Comparison of ENCODE assay signal across 9 cellular contexts in genomic region chr15:72271221-72271620, GRCh38. TPM values are rescaled to one million over a fixed set of nuclear protein-coding genes. Genes with fewer than 3 reads are reported as not detected.
DNase-seq lines count a peak whose midpoint lies in the region; ATAC-seq and TF ChIP-seq lines count a peak whose summit lies in the region.
"Had no signal": no experiment of that assay in that cellular context is flagged by ENCODE, and none has a peak within 500 bp of the region (broad histone marks: within the 10 kb centered on the region; RNA-seq: fewer than 3 reads in every experiment).

No MANE protein-coding gene starts in this region.

- TF ChIP-seq RAD21 in IMR-90 (IDR thresholded peaks at IDR 0.05; ENCODE audit: low read length) = no peak

- dilution Hi-C loops in IMR-90 (cut with HindIII; ENCODE audit: low sequenced_read_pairs, unreplicated experiment) = no loop called here

- H3K27ac ChIP-seq in IMR-90 (ENCODE audit: insufficient read depth, low read length) (no peak overlapping the region), breast epithelium (peak overlapping the region in 1 of 2 donors; percentile 92)
- H3K27ac ChIP-seq in naive thymus-derived CD4-positive, alpha-beta T cell (ENCODE audit: low read depth, low read length) = peak overlapping the region; percentile 90

- peaks cover 4% of the 10 kb centered on the region; the same call in 1 of the 2 replicates for H3K36me3 ChIP-seq in BJ (ENCODE audit: control insufficient read depth, insufficient read depth, low read length)
- H3K36me3 ChIP-seq in IMR-90 (ENCODE audit: control insufficient read depth, insufficient read depth, low read length) = peaks cover 9% of the 10 kb centered on the region
- H3K36me3 ChIP-seq in breast epithelium = peaks cover 7% of the 10 kb centered on the region
- H3K36me3 ChIP-seq in naive thymus-derived CD4-positive, alpha-beta T cell (ENCODE audit: control insufficient read depth in 2 of 3, insufficient read depth in 3 of 3, low read length in 3 of 3) = peaks cover 4 to 18% (median 10%) of the 10 kb centered on the region in 3 experiments

- peak overlapping the region; percentile 52 for H3K23ac ChIP-seq in IMR-90 (ENCODE audit: low read depth, low read length)

- H3K27me3 Mint-ChIP-seq in naive thymus-derived CD4-positive, alpha-beta T cell = no peaks in the 10 kb centered on the region

- no peak overlapping the region for H2BK5ac ChIP-seq in IMR-90 (ENCODE audit: low read depth, low read length, poor library complexity, severe bottlenecking)

- H4K5ac ChIP-seq in IMR-90 (ENCODE audit: low read depth, low read length) = no peak overlapping the region

- POLR2A ChIA-PET in BJ (lab: Charles Lee) (no interaction called here), IMR-90 (lab: Charles Lee; ENCODE audit: unreplicated experiment) (no interaction called here)
- POLR2A ChIA-PET in naive thymus-derived CD4-positive, alpha-beta T cell (lab: Charles Lee) = interaction anchor here (1.4 to 1.7 kb wide), 3 partner anchors 40 to 43 kb away, joined by 5 to 9 read pairs (median 6); no protein-coding TSS in a partner anchor

- no peak overlapping the region for H3K56ac ChIP-seq in IMR-90 (ENCODE audit: extremely low read depth, insufficient read depth, low read length)

- peak overlapping the region; percentile 93; the same call in 1 of the 2 replicates for H3K4me2 ChIP-seq in IMR-90 (ENCODE audit: low read depth, low read length)

- no peak for ATAC-seq in IMR-90 (ENCODE audit: low read depth)
- no peak for ATAC-seq in naive thymus-derived CD4-positive, alpha-beta T cell
- ATAC-seq in GM21825 (IDR thresholded peaks at IDR 0.05; ENCODE audit: unreplicated experiment) = no peak

- H3K9ac ChIP-seq in IMR-90 (ENCODE audit: low read depth, low read length) = no peak overlapping the region

- no TSS peak for BruUV-seq in IMR-90 (replicated peaks; lab: Mats Ljungman, UMichigan)

- H3K4me1 ChIP-seq in IMR-90 (ENCODE audit: control insufficient read depth, insufficient read depth, low read length) (no peaks in the 10 kb centered on the region), breast epithelium (peaks cover 0 to 8% of the 10 kb centered on the region in 2 donors)
- peaks cover 18 to 25% of the 10 kb centered on the region in 2 donors for H3K4me1 ChIP-seq in naive thymus-derived CD4-positive, alpha-beta T cell (ENCODE audit: control insufficient read depth in 2 of 2, insufficient read depth in 2 of 2, low read length in 2 of 2)

- H3K9me3 Mint-ChIP-seq in naive thymus-derived CD4-positive, alpha-beta T cell = no peaks in the 10 kb centered on the region

- peaks cover 8 to 17% (median 10%) of the 10 kb centered on the region in 5 donors for H3K36me3 Mint-ChIP-seq in naive thymus-derived CD4-positive, alpha-beta T cell

- H3K79me1 ChIP-seq in IMR-90 (ENCODE audit: low read depth in 1 of 2, low read length in 2 of 2) = peaks cover 25 to 32% of the 10 kb centered on the region in 2 experiments

- H3K27me3 ChIP-seq in BJ (ENCODE audit: control insufficient read depth, insufficient read depth, low read length) (no peaks in the 10 kb centered on the region), IMR-90 (ENCODE audit: control insufficient read depth, insufficient read depth, low read length) (no peaks in the 10 kb centered on the region), breast epithelium (no peaks in the 10 kb centered on the region)
- H3K27me3 ChIP-seq in naive thymus-derived CD4-positive, alpha-beta T cell (ENCODE audit: control insufficient read depth in 2 of 2, insufficient read depth in 2 of 2, low read length in 2 of 2) = no peaks in the 10 kb centered on the region

- CTCF ChIA-PET in BJ (lab: Yijun Ruan, JAX) = interaction anchor here (1.0 kb wide), 1 partner anchor 115 kb away, joined by 3 read pairs; no protein-coding TSS in a partner anchor
- CTCF ChIA-PET in IMR-90 (lab: Yijun Ruan, JAX) = no interaction called here
- CTCF ChIA-PET in naive thymus-derived CD4-positive, alpha-beta T cell (lab: Charles Lee) = no interaction called here

- peak overlapping the region; percentile 77 to 94 (median 89) for H3K4me3 Mint-ChIP-seq in naive thymus-derived CD4-positive, alpha-beta T cell

- TF ChIP-seq POLR2A in IMR-90 (IDR thresholded peaks at IDR 0.05; ENCODE audit: low read depth, low read length) (no peak), breast epithelium (IDR thresholded peaks at IDR 0.05) (no peak)

- H4K20me1 ChIP-seq in IMR-90 (ENCODE audit: insufficient read depth, low read length) = no peaks in the 10 kb centered on the region; the same call in 1 of the 2 replicates

- H3K9me3 ChIP-seq in IMR-90 (ENCODE audit: control insufficient read depth, insufficient read depth, low read length) (no peaks in the 10 kb centered on the region), breast epithelium (no peaks in the 10 kb centered on the region)
- no peaks in the 10 kb centered on the region for H3K9me3 ChIP-seq in naive thymus-derived CD4-positive, alpha-beta T cell (ENCODE audit: control insufficient read depth in 2 of 3, low read length in 3 of 3)

- H2BK20ac ChIP-seq in IMR-90 (ENCODE audit: low read depth, low read length) = no peak overlapping the region

- peak overlapping the region; percentile 32 to 96 (median 86) for H3K27ac Mint-ChIP-seq in naive thymus-derived CD4-positive, alpha-beta T cell

- no peak overlapping the region for H2BK15ac ChIP-seq in IMR-90 (ENCODE audit: low read depth, low read length)

- no peak overlapping the region for H3K14ac ChIP-seq in IMR-90 (replicated peaks; ENCODE audit: low read depth, low read length)

- H2BK120ac ChIP-seq in IMR-90 (ENCODE audit: low read depth, low read length) = no peak overlapping the region

- H3K18ac ChIP-seq in IMR-90 (ENCODE audit: low read depth, low read length) = no peak overlapping the region

- in situ Hi-C loops in IMR-90 (cut with MboI; ENCODE audit: low sequenced_read_pairs) = no loop called here

- intact Hi-C loops in IMR-90 (cut with micrococcal nuclease) (loop anchor here (5.0 kb wide), 1 partner anchor 74 kb away; the partner anchor contains the start of gene GRAMD2A), breast epithelium (cut with DNase I; ENCODE audit: low total_unique reads) (loop anchor here (10.0 kb wide), 1 partner anchor 66 kb away; no protein-coding TSS in a partner anchor)
- intact Hi-C loops in naive thymus-derived CD4-positive, alpha-beta T cell (cut with micrococcal nuclease) = no loop called here

- H3K4me3 ChIP-seq in BJ (ENCODE audit: low read depth, low read length) = peak overlapping the region; percentile 88
- no peak overlapping the region for H3K4me3 ChIP-seq in IMR-90 (ENCODE audit: insufficient read depth, low read depth, low read length)
- peak overlapping the region in 2 of 3 donors; percentile 83 to 93 for H3K4me3 ChIP-seq in breast epithelium
- peak overlapping the region; percentile 71 for H3K4me3 ChIP-seq in naive thymus-derived CD4-positive, alpha-beta T cell (ENCODE audit: low read length)

- DNase-seq in BJ (ENCODE audit: low read depth) (no peak), IMR-90 (no peak), breast epithelium (ENCODE audit: low spot score in 2 of 2) (no peak), HCEC 1CT (no peak), amygdala (lab: John Stamatoyannopoulos, UW) (no peak), NCI-H187 treated with DMSO at 0.1 percent for 48 hours (lab: John Stamatoyannopoulos, UW) (no peak)
- DNase-seq in naive thymus-derived CD4-positive, alpha-beta T cell = no peak
- DNase-seq: left ventricle myocardium superior had no signal

- peaks cover 24 to 53% (median 44%) of the 10 kb centered on the region in 7 donors for H3K4me1 Mint-ChIP-seq in naive thymus-derived CD4-positive, alpha-beta T cell

- H2AFZ ChIP-seq in IMR-90 (replicated peaks; ENCODE audit: low read length, poor library complexity) = no peak overlapping the region

- no peak overlapping the region for H2AK5ac ChIP-seq in IMR-90 (ENCODE audit: low read depth, low read length)

- no CpG with 5 or more reads among the region's 4 CpGs for WGBS in IMR-90 (ENCODE audit: extremely low coverage in 2 of 2, insufficient read length in 1 of 2), 2 experiments

- no peak overlapping the region for H4K8ac ChIP-seq in IMR-90 (ENCODE audit: low read depth in 2 of 2, low read length in 2 of 2)

- no peak overlapping the region for H4K91ac ChIP-seq in IMR-90 (ENCODE audit: insufficient read depth, low read depth, low read length)

- no peak overlapping the region for H2AK9ac ChIP-seq in IMR-90 (replicated peaks; ENCODE audit: low read depth, low read length, poor library complexity)

- H3K4ac ChIP-seq in IMR-90 (ENCODE audit: low read depth, low read length) = no peak overlapping the region

- peaks cover 4% of the 10 kb centered on the region; the same call in 1 of the 2 replicates for H3K9me1 ChIP-seq in IMR-90 (ENCODE audit: insufficient read depth, low read length)

- TF ChIP-seq CTCF in BJ (IDR thresholded peaks at IDR 0.05; ENCODE audit: insufficient read depth, low read depth, low read length) (no peak), IMR-90 (conservative IDR thresholded peaks at IDR 0.05; ENCODE audit: low read depth, low read length) (no peak), breast epithelium (IDR thresholded peaks at IDR 0.05) (no peak)

RNA-seq across cellular contexts. Expression of gene PARP6, which starts 1.1 kb away (rescaled TPM):
- polyA plus RNA-seq in BJ (2011; rRNA removed) = 69.7 and 73.4 TPM in 2 replicates
- 27.0 and 27.8 TPM in 2 replicates for polyA minus RNA-seq in BJ (2011; rRNA and poly(A)+ RNA removed)
- total RNA-seq in IMR-90 (2012; rRNA removed) = 10.0 and 13.4 TPM in 2 replicates
- 44.7 and 45.1 TPM in 2 replicates for polyA plus RNA-seq in IMR-90 (2012; rRNA removed)
- 12.9 and 33.6 TPM in 2 replicates for polyA plus RNA-seq in IMR-90 (2012; cell fraction: cytosol; rRNA removed)
- 188 and 399 TPM in 2 replicates for polyA plus RNA-seq in IMR-90 (2012; cell fraction: nucleus; rRNA removed; ENCODE audit: low replicate concordance)
- total RNA-seq in breast epithelium = 10 to 100 TPM; 63.9 to 90.4 (median 65.8) TPM
- 100 to 1,000 TPM in 4 of 5 experiments, 10 to 100 TPM in 1; 75.8 to 129 (median 127) TPM for total RNA-seq in naive thymus-derived CD4-positive, alpha-beta T cell
- 10 to 100 TPM; 19.7 to 41.6 TPM for polyA plus RNA-seq in naive thymus-derived CD4-positive, alpha-beta T cell

RNA-seq across cellular contexts. Expression of gene PKM, which starts 40.2 kb away (rescaled TPM):
- polyA plus RNA-seq in BJ (2011; rRNA removed) (2,101 and 2,533 TPM in 2 replicates), IMR-90 (2012; rRNA removed) (2,084 and 2,219 TPM in 2 replicates)
- 1,760 and 2,530 TPM in 2 replicates for polyA minus RNA-seq in BJ (2011; rRNA and poly(A)+ RNA removed)
- total RNA-seq in IMR-90 (2012; rRNA removed) (2,738 and 3,859 TPM in 2 replicates), breast epithelium (100 to 1,000 TPM; 212 to 476 (median 367) TPM)
- polyA plus RNA-seq in IMR-90 (2012; cell fraction: cytosol; rRNA removed) = 1,530 and 1,727 TPM in 2 replicates
- polyA plus RNA-seq in IMR-90 (2012; cell fraction: nucleus; rRNA removed; ENCODE audit: low replicate concordance) = 1,603 and 1,631 TPM in 2 replicates
- 1,000 to 10,000 TPM in 1 of 5 experiments, 100 to 1,000 TPM in 4; 237 to 1,627 (median 329) TPM for total RNA-seq in naive thymus-derived CD4-positive, alpha-beta T cell
- 100 to 1,000 TPM; 422 to 485 TPM for polyA plus RNA-seq in naive thymus-derived CD4-positive, alpha-beta T cell

RNA-seq across cellular contexts. Expression of gene CELF6, which starts 48.7 kb away (rescaled TPM):
- polyA plus RNA-seq in BJ (2011; rRNA removed) (0.12 and 0.16 TPM in 2 replicates), IMR-90 (2012; rRNA removed) (0.06 and 0.07 TPM in 2 replicates)
- not detected in 2 replicates for polyA minus RNA-seq in BJ (2011; rRNA and poly(A)+ RNA removed)
- total RNA-seq in IMR-90 (2012; rRNA removed) (not detected in 2 replicates), breast epithelium (1 to 10 TPM; 2.6 to 3.5 (median 2.9) TPM)
- not detected in 2 replicates for polyA plus RNA-seq in IMR-90 (2012; cell fraction: cytosol; rRNA removed)
- 0.65 and 0.78 TPM in 2 replicates for polyA plus RNA-seq in IMR-90 (2012; cell fraction: nucleus; rRNA removed; ENCODE audit: low replicate concordance)
- 1 to 10 TPM; 1.2 to 5.7 (median 3.8) TPM for total RNA-seq in naive thymus-derived CD4-positive, alpha-beta T cell
- polyA plus RNA-seq in naive thymus-derived CD4-positive, alpha-beta T cell = under 1 TPM; 0.10 to 0.59 TPM

Comparison
In these comparisons a context has a peak if more than half of its experiments do, and no peak if none do; other contexts are left out.
1. intact Hi-C loops: an anchor here in IMR-90 (5.0 kb wide) and breast epithelium (10.0 kb wide); none called in naive thymus-derived CD4-positive, alpha-beta T cell.